In the genomic region with DNA sequence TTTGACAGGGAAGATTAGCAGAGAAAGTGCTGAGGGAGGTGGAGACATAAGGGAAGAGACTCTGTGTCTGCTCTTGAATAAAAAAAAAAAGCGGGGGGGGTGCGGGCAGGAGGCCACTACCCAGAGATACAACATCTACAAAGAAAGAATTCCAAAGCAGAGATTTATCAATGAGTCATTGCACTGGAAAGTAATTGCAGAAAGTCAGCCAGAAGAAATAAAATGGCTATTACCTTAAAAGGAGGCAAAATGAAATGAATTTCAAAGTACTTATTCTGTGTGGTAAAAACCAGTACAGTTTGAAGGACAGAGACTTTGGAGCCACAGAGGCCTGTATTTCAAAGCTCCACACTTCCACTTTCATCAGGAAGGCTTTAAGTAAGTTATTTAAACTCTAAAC, we compare ENCODE assay signal across 12 cellular contexts.
DNase-seq lines count a peak whose midpoint lies in the region; ATAC-seq and TF ChIP-seq lines count a peak whose summit lies in the region.
"Had no signal": no experiment of that assay in that cellular context is flagged by ENCODE, and none has a peak within 500 bp of the region (broad histone marks: within the 10 kb centered on the region; RNA-seq: fewer than 3 reads in every experiment).

No MANE protein-coding gene starts in this region.

- no peaks in the 10 kb centered on the region for H3K27me3 ChIP-seq in suprapubic skin
- H3K27me3 ChIP-seq: vagina had no signal

- intact Hi-C loops in left ventricle myocardium superior (cut with micrococcal nuclease): loop anchor here (5.0 kb wide), 1 partner anchor 972 kb away; no protein-coding TSS in a partner anchor

- ATAC-seq in left ventricle myocardium superior (peak; percentile 63), GM19397 (IDR thresholded peaks at IDR 0.05; ENCODE audit: unreplicated experiment) (no peak), HG03439 (IDR thresholded peaks at IDR 0.05; ENCODE audit: unreplicated experiment) (no peak)
- ATAC-seq: activated CD4-positive, CD25-positive, alpha-beta regulatory T cell treated with anti-CD3 and anti-CD28 coated beads, Interleukin-2, amount 50 U/mL, for 24 hours; Panc1 had no signal

- no peak for TF ChIP-seq EP300 in suprapubic skin (IDR thresholded peaks at IDR 0.05)

- DNase-seq in HFF-Myc (ENCODE audit: extremely low read depth, low read depth) (peak; percentile 37), amniotic epithelial cell (ENCODE audit: low read depth) (peak; percentile 95), left ventricle myocardium superior (no peak), suprapubic skin (ENCODE audit: low spot score in 2 of 2) (no peak), NCI-H1694 (lab: John Stamatoyannopoulos, UW) (no peak)
- DNase-seq: NCI-H1436 treated with DMSO at 0.1 percent for 48 hours had no signal

- H3K36me3 ChIP-seq in suprapubic skin: no peaks in the 10 kb centered on the region
- H3K36me3 ChIP-seq: vagina had no signal

- H3K9me3 ChIP-seq in suprapubic skin: no peaks in the 10 kb centered on the region
- H3K9me3 ChIP-seq: vagina had no signal

- peaks cover 3% of the 10 kb centered on the region for H3K4me1 ChIP-seq in suprapubic skin
- H3K4me1 ChIP-seq: parathyroid adenoma, vagina had no signal

- no peak for TF ChIP-seq POLR2A in suprapubic skin (IDR thresholded peaks at IDR 0.05)

- TF ChIP-seq CTCF in HFF-Myc (IDR thresholded peaks at IDR 0.05; ENCODE audit: low read depth, low read length, missing control alignments) (no peak), suprapubic skin (IDR thresholded peaks at IDR 0.05) (no peak)

- H3K4me3 ChIP-seq in HFF-Myc (replicated peaks; ENCODE audit: low read depth, low read length) (no peak overlapping the region), suprapubic skin (no peak overlapping the region)
- H3K4me3 ChIP-seq: vagina had no signal

- peak overlapping the region; percentile 70 for H3K27ac ChIP-seq in suprapubic skin
- H3K27ac ChIP-seq: parathyroid adenoma, vagina had no signal

- 13% methylated on average over 2 of the region's 2 CpGs for WGBS in suprapubic skin

Comparison
In these comparisons a context has a peak if more than half of its experiments do, and no peak if none do; other contexts are left out.
1. DNase-seq: peak in HFF-Myc (single experiment) and amniotic epithelial cell (single experiment); none in left ventricle myocardium superior (single experiment), suprapubic skin (0 of 2) and NCI-H1694 (single experiment).